19 cellular contexts compared by ENCODE assay signal in genomic region chr2:135424849-135425248, GRCh38.
DNase-seq lines count a peak whose midpoint lies in the region; ATAC-seq, FAIRE-seq and TF ChIP-seq lines count a peak whose summit lies in the region.
"Had no signal": no experiment of that assay in that cellular context is flagged by ENCODE, and none has a peak within 500 bp of the region (broad histone marks: within the 10 kb centered on the region; RNA-seq: fewer than 3 reads in every experiment).

No MANE protein-coding gene starts in this region.

- H3K27me3 ChIP-seq in ascending aorta, result no peaks in the 10 kb centered on the region
- H3K27me3 ChIP-seq: BE2C had no signal

- no peak overlapping the region for H3K27ac Mint-ChIP-seq in HFFc6
- H3K27ac Mint-ChIP-seq: CD8-positive, alpha-beta T cell had no signal

- H3K4me3 ChIP-seq in AG09309 (ENCODE audit: control insufficient read depth, low read depth, low read length) (no peak overlapping the region), fibroblast of mammary gland (ENCODE audit: control insufficient read depth, low read depth, low read length) (no peak overlapping the region), ascending aorta (no peak overlapping the region)
- H3K4me3 ChIP-seq: GM23338 had no signal

- no peak for ATAC-seq in GM18498 (IDR thresholded peaks at IDR 0.05; ENCODE audit: unreplicated experiment)
- ATAC-seq: CD8-positive, alpha-beta T cell; GM23338; HepG2 had no signal

- DNase-seq in AG09309 (ENCODE audit: low read depth) (peak; percentile 4), HFFc6 (no peak), RKO (ENCODE audit: low spot score) (peak; percentile 16), fibroblast of mammary gland (ENCODE audit: low read depth) (peak; percentile 7), urothelium cell line (ENCODE audit: low spot score) (no peak), ascending aorta (ENCODE audit: low spot score in 2 of 2) (no peak)
- no peak for DNase-seq in NK-92 treated with Interleukin-12 subunit alpha and Interleukin-12 subunit beta, amount 100 ng/mL, for 24 hours (lab: John Stamatoyannopoulos, UW)
- DNase-seq: BE2C; CD8-positive, alpha-beta T cell; DMS 273 treated with DMSO at 0.1 percent for 48 hours; NCI-H1417; NCI-H1930; NCI-H510A treated with DMSO at 0.1 percent for 48 hours; Right ventricle myocardium superior had no signal

- H3K4me1 Mint-ChIP-seq in HFFc6 (ENCODE audit: low read depth), result peaks cover 6% of the 10 kb centered on the region; the same call in 1 of the 2 replicates
- H3K4me1 Mint-ChIP-seq: GM23338 had no signal

- H3K4me1 ChIP-seq in ascending aorta, result no peaks in the 10 kb centered on the region
- H3K4me1 ChIP-seq: BE2C had no signal

- no peak overlapping the region for H3K4me3 Mint-ChIP-seq in HFFc6
- H3K4me3 Mint-ChIP-seq: CD8-positive, alpha-beta T cell; GM23338 had no signal

- TF ChIP-seq CTCF in AG09309 (IDR thresholded peaks at IDR 0.05; ENCODE audit: control insufficient read depth, insufficient read depth, low read depth, low read length, missing control alignments) (peak; percentile 40), HFFc6 (IDR thresholded peaks at IDR 0.05) (peak; percentile 25; the same call in 1 of the 2 replicates), fibroblast of mammary gland (conservative IDR thresholded peaks at IDR 0.05; ENCODE audit: control insufficient read depth, insufficient read depth, low read depth, low read length) (peak; percentile 13), ascending aorta (IDR thresholded peaks at IDR 0.05) (no peak)

- intact Hi-C loops in ascending aorta (cut with DNase I), result no loop called here

- H3K9me3 Mint-ChIP-seq in HFFc6, result no peaks in the 10 kb centered on the region; the same call in 1 of the 2 replicates

- H3K36me3 ChIP-seq in ascending aorta, result no peaks in the 10 kb centered on the region
- H3K36me3 ChIP-seq: BE2C had no signal

- FAIRE-seq in urothelium cell line (lab: Jason Lieb, UNC), result no peak
- FAIRE-seq: GM12891, HepG2 had no signal

- no peaks in the 10 kb centered on the region for H3K27me3 Mint-ChIP-seq in HFFc6 (ENCODE audit: insufficient read depth)

- peaks cover 0 to 13% of the 10 kb centered on the region in 2 donors for H3K9me3 ChIP-seq in ascending aorta
- H3K9me3 ChIP-seq: BE2C had no signal

- H3K27ac ChIP-seq in ascending aorta, result no peak overlapping the region
- H3K27ac ChIP-seq: KMS-11 had no signal

- no peaks in the 10 kb centered on the region for H3K36me3 Mint-ChIP-seq in HFFc6 (ENCODE audit: low read depth)

Comparison
In these comparisons a context has a peak if more than half of its experiments do, and no peak if none do; other contexts are left out.
1. DNase-seq: peak in AG09309 (single experiment), RKO (single experiment) and fibroblast of mammary gland (single experiment); none in HFFc6 (single experiment), NK-92 treated with Interleukin-12 subunit alpha and Interleukin-12 subunit beta, amount 100 ng/mL, for 24 hours (single experiment), urothelium cell line (single experiment) and ascending aorta (0 of 2).
2. CTCF ChIP-seq: peak in AG09309 (single experiment), HFFc6 (single experiment) and fibroblast of mammary gland (single experiment); none in ascending aorta (0 of 3).